In the genomic region with DNA sequence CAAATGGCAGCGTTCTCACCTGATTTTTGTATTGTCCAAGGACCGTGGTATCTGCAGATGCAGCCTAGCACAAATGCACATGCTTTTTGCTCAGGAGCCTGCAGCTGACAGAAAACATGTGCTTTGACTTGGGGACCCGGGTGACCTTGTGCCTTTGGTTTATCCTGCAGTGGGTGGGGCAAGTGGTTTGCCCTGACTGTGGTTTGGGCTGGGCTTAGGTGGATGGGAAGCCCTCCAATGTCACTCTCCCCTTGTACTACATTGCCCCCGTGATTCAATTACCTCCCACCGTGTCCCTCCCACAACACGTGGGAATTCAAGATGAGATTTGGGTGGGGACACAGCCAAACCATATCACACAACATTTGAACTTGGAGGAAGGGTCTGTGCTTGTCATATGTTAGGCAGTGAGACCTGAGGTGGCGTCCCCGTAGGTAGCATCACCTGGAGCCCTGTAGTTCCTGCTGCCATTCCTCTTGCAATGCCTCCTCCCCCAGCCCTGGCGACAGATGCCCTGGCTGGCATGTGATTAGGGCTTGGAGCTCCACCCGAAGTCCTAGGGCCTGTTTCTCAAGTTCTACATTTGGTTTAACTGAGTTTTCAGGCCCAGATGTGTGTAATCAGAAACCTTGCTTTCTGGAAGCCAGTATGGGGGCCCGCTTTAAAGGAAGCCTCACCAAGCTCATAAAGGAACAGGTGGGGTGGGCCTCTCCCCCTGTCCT, we compare ENCODE assay signal across 8 cellular contexts. TPM values are rescaled to one million over a fixed set of nuclear protein-coding genes. Genes with fewer than 3 reads are reported as not detected.
DNase-seq lines count a peak whose midpoint lies in the region; ATAC-seq and TF ChIP-seq lines count a peak whose summit lies in the region.

No MANE protein-coding gene starts in this region.

- POLR2A ChIA-PET in activated CD8-positive, alpha-beta T cell treated with anti-CD3 and anti-CD28 coated beads for 36 hours (lab: Charles Lee), result no interaction called here

- H3K36me3 ChIP-seq in heart right ventricle, result no peaks in the 10 kb centered on the region
- H3K36me3 ChIP-seq in kidney epithelial cell (ENCODE audit: control insufficient read depth, insufficient read depth, low read length), result no peaks in the 10 kb centered on the region
- no peaks in the 10 kb centered on the region for H3K36me3 ChIP-seq in aorta (ENCODE audit: control insufficient read depth in 1 of 2, insufficient read depth in 2 of 2, low read length in 1 of 2)

- no peak overlapping the region for H3K27ac Mint-ChIP-seq in activated CD8-positive, alpha-beta T cell treated with anti-CD3 and anti-CD28 coated beads for 36 hours

- H3K9me3 ChIP-seq in heart right ventricle (no peaks in the 10 kb centered on the region), aorta (ENCODE audit: control insufficient read depth, low read length) (no peaks in the 10 kb centered on the region)

- DNase-seq in heart right ventricle, result no peak
- no peak for DNase-seq in Right ventricle myocardium superior
- DNase-seq in activated CD8-positive, alpha-beta T cell treated with anti-CD3 and anti-CD28 coated beads for 36 hours, result peak; percentile 34
- DNase-seq in kidney epithelial cell (ENCODE audit: low read depth), result no peak
- DNase-seq in aorta, result no peak
- DNase-seq in OCI-M1 (lab: John Stamatoyannopoulos, UW), result no peak

- peaks cover 6 to 52% (median 41%) of the 10 kb centered on the region in 9 donors for H3K4me1 ChIP-seq in heart right ventricle
- H3K4me1 ChIP-seq in aorta (ENCODE audit: control insufficient read depth in 1 of 2, insufficient read depth in 2 of 2, low read length in 2 of 2), result no peaks in the 10 kb centered on the region

- H3K4me3 Mint-ChIP-seq in activated CD8-positive, alpha-beta T cell treated with anti-CD3 and anti-CD28 coated beads for 36 hours, result peak overlapping the region; percentile 91

- peak in 4 of 8 donors; percentile 6 to 45 (median 18) for ATAC-seq in heart right ventricle
- ATAC-seq in Right ventricle myocardium superior (ENCODE audit: poor library complexity), result no peak
- ATAC-seq in activated CD8-positive, alpha-beta T cell treated with anti-CD3 and anti-CD28 coated beads for 36 hours, result no peak
- peak; percentile 3 for ATAC-seq in aorta (ENCODE audit: low FRiP score)
- ATAC-seq in HG03565 (IDR thresholded peaks at IDR 0.05; ENCODE audit: unreplicated experiment), result no peak
- ATAC-seq in GM19351 (IDR thresholded peaks at IDR 0.05; ENCODE audit: unreplicated experiment), result no peak

- 55 to 57% methylated on average over 11 of the region's 11 CpGs for WGBS in heart right ventricle, 2 donors
- 17 to 29% methylated on average over 11 of the region's 11 CpGs for WGBS in aorta, 2 donors

- intact Hi-C loops in heart right ventricle (cut with DNase I), result loop anchor here in 4 of 10 donors (5.0 to 10.0 kb wide), 4 partner anchors 36 to 111 kb away; no protein-coding TSS in a partner anchor
- intact Hi-C loops in Right ventricle myocardium superior (cut with DNase I), result no loop called here
- intact Hi-C loops in activated CD8-positive, alpha-beta T cell treated with anti-CD3 and anti-CD28 coated beads for 36 hours (cut with micrococcal nuclease), result loop anchor here (5.0 kb wide), 2 partner anchors 41 to 61 kb away; no protein-coding TSS in a partner anchor
- intact Hi-C loops in aorta (cut with DNase I), result loop anchor here in 1 of 2 donors (2.0 kb wide), 1 partner anchor 31 kb away; no protein-coding TSS in a partner anchor

- H3K27me3 ChIP-seq in heart right ventricle (peaks cover 0 to 35% (median 0%) of the 10 kb centered on the region in 7 donors), kidney epithelial cell (ENCODE audit: control insufficient read depth, insufficient read depth, low read length) (no peaks in the 10 kb centered on the region), aorta (ENCODE audit: control insufficient read depth in 1 of 2, insufficient read depth in 2 of 2, low read length in 1 of 2) (no peaks in the 10 kb centered on the region)

- peaks cover 13% of the 10 kb centered on the region for H3K27me3 Mint-ChIP-seq in activated CD8-positive, alpha-beta T cell treated with anti-CD3 and anti-CD28 coated beads for 36 hours

- no peak for TF ChIP-seq CTCF in heart right ventricle (IDR thresholded peaks at IDR 0.05)
- no peak for TF ChIP-seq CTCF in activated CD8-positive, alpha-beta T cell treated with anti-CD3 and anti-CD28 coated beads for 36 hours (IDR thresholded peaks at IDR 0.05)
- no peak for TF ChIP-seq CTCF in kidney epithelial cell (IDR thresholded peaks at IDR 0.05; ENCODE audit: insufficient read depth, low read length, poor library complexity, severe bottlenecking)

- H3K4me3 ChIP-seq in heart right ventricle (peak overlapping the region; percentile 50 to 87 (median 78)), kidney epithelial cell (ENCODE audit: low read depth, low read length) (peak overlapping the region; percentile 78), aorta (ENCODE audit: low read length in 2 of 2) (peak overlapping the region in 1 of 2 donors; percentile 72)

- CTCF ChIA-PET in activated CD8-positive, alpha-beta T cell treated with anti-CD3 and anti-CD28 coated beads for 36 hours (lab: Charles Lee), result interaction anchor here (0.8 to 1.1 kb wide), 4 partner anchors 11 to 63 kb away, joined by 3 to 6 read pairs (median 4); no protein-coding TSS in a partner anchor

- peak overlapping the region in 7 of 10 donors; percentile 68 to 89 (median 85) for H3K27ac ChIP-seq in heart right ventricle
- H3K27ac ChIP-seq in aorta (ENCODE audit: low read depth in 1 of 2, low read length in 2 of 2), result no peak overlapping the region

- peaks cover 4% of the 10 kb centered on the region for H3K36me3 Mint-ChIP-seq in activated CD8-positive, alpha-beta T cell treated with anti-CD3 and anti-CD28 coated beads for 36 hours (ENCODE audit: low read depth)

- peaks cover 22% of the 10 kb centered on the region for H3K4me1 Mint-ChIP-seq in activated CD8-positive, alpha-beta T cell treated with anti-CD3 and anti-CD28 coated beads for 36 hours (ENCODE audit: low read depth)

- no peaks in the 10 kb centered on the region for H3K9me3 Mint-ChIP-seq in activated CD8-positive, alpha-beta T cell treated with anti-CD3 and anti-CD28 coated beads for 36 hours

RNA-seq across cellular contexts. Expression of a gene that starts 2.1 kb away (rescaled TPM):
- total RNA-seq in heart right ventricle (10 to 100 TPM in 6 of 10 donors, 1 to 10 TPM in 4; 1.9 to 33.0 (median 19.8) TPM), Right ventricle myocardium superior (2.9 TPM), kidney epithelial cell (5.0 and 5.5 TPM in 2 replicates), aorta (1 to 10 TPM; 3.3 to 4.9 TPM)
- polyA plus RNA-seq in heart right ventricle (1 to 10 TPM in 1 of 2 donors, under 1 TPM in 1; 0.46 to 1.2 TPM), aorta (1 to 10 TPM in 1 of 2 donors, under 1 TPM in 1; 0.75 to 3.2 TPM)
- total RNA-seq in activated CD8-positive, alpha-beta T cell treated with anti-CD3 and anti-CD28 coated beads for 36 hours, result 10 to 100 TPM; 13.6 to 13.8 TPM

Comparison
In these comparisons a context has a peak if more than half of its experiments do, and no peak if none do; other contexts are left out.
1. H3K27ac ChIP-seq: peak in heart right ventricle (7 of 10); none in aorta (0 of 2).